In genomic region chrX:150165776-150166610, GRCh38 we compare ENCODE assay signal across 11 cellular contexts.
DNase-seq lines count a peak whose midpoint lies in the region.
"Had no signal": no experiment of that assay in that cellular context is flagged by ENCODE, and none has a peak within 500 bp of the region (broad histone marks: within the 10 kb centered on the region; RNA-seq: fewer than 3 reads in every experiment).

No MANE protein-coding gene starts in this region.

- no peaks in the 10 kb centered on the region for H3K9me3 Mint-ChIP-seq in activated CD4-positive, alpha-beta T cell treated with anti-CD3 and anti-CD28 coated beads, Interleukin-2, amount 10 ng/mL, durations not matched to agents 24 days and 14 days
- H3K9me3 Mint-ChIP-seq in activated naive CD8-positive, alpha-beta T cell treated with anti-CD3 and anti-CD28 coated beads for 36 hours = no peaks in the 10 kb centered on the region
- H3K9me3 Mint-ChIP-seq: CD4-positive, alpha-beta T cell had no signal

- no peaks in the 10 kb centered on the region for H3K36me3 Mint-ChIP-seq in activated CD4-positive, alpha-beta T cell treated with anti-CD3 and anti-CD28 coated beads, Interleukin-2, amount 10 ng/mL, durations not matched to agents 24 days and 14 days (ENCODE audit: low read depth)
- H3K36me3 Mint-ChIP-seq in activated naive CD8-positive, alpha-beta T cell treated with anti-CD3 and anti-CD28 coated beads for 36 hours = no peaks in the 10 kb centered on the region

- no peak overlapping the region for H3K27ac Mint-ChIP-seq in activated CD4-positive, alpha-beta T cell treated with anti-CD3 and anti-CD28 coated beads, Interleukin-2, amount 10 ng/mL, durations not matched to agents 24 days and 14 days
- H3K27ac Mint-ChIP-seq in activated naive CD8-positive, alpha-beta T cell treated with anti-CD3 and anti-CD28 coated beads for 36 hours = no peak overlapping the region
- H3K27ac Mint-ChIP-seq: CD4-positive, alpha-beta T cell had no signal

- no peaks in the 10 kb centered on the region for H3K4me1 Mint-ChIP-seq in activated CD4-positive, alpha-beta T cell treated with anti-CD3 and anti-CD28 coated beads, Interleukin-2, amount 10 ng/mL, durations not matched to agents 24 days and 14 days
- H3K4me1 Mint-ChIP-seq in activated naive CD8-positive, alpha-beta T cell treated with anti-CD3 and anti-CD28 coated beads for 36 hours = no peaks in the 10 kb centered on the region

- no peak overlapping the region for H3K4me3 Mint-ChIP-seq in activated CD4-positive, alpha-beta T cell treated with anti-CD3 and anti-CD28 coated beads, Interleukin-2, amount 10 ng/mL, durations not matched to agents 24 days and 14 days
- H3K4me3 Mint-ChIP-seq in activated naive CD8-positive, alpha-beta T cell treated with anti-CD3 and anti-CD28 coated beads for 36 hours = no peak overlapping the region
- H3K4me3 Mint-ChIP-seq: CD4-positive, alpha-beta T cell had no signal

- intact Hi-C loops in activated CD4-positive, alpha-beta T cell treated with anti-CD3 and anti-CD28 coated beads, Interleukin-2, amount 10 ng/mL, durations not matched to agents 24 days and 14 days (cut with micrococcal nuclease) = no loop called here

- H3K27me3 Mint-ChIP-seq in activated CD4-positive, alpha-beta T cell treated with anti-CD3 and anti-CD28 coated beads, Interleukin-2, amount 10 ng/mL, durations not matched to agents 24 days and 14 days = no peaks in the 10 kb centered on the region
- H3K27me3 Mint-ChIP-seq in activated naive CD8-positive, alpha-beta T cell treated with anti-CD3 and anti-CD28 coated beads for 36 hours = no peaks in the 10 kb centered on the region
- H3K27me3 Mint-ChIP-seq: CD4-positive, alpha-beta T cell had no signal

- peak; percentile 8 for DNase-seq in activated CD4-positive, alpha-beta T cell treated with anti-CD3 and anti-CD28 coated beads, Interleukin-2, amount 10 ng/mL, durations not matched to agents 24 days and 14 days
- DNase-seq in activated CD4-positive, alpha-beta T cell treated with anti-CD3 and anti-CD28 coated beads for 48 hours = no peak
- DNase-seq in fibroblast of peridontal ligament (ENCODE audit: extremely low read depth) (peak; percentile 31), ureter (ENCODE audit: low spot score) (peak; percentile 24), RPMI8226 (no peak), C1 segment of cervical spinal cord (lab: John Stamatoyannopoulos, UW) (no peak)
- no peak for DNase-seq in activated naive CD8-positive, alpha-beta T cell treated with anti-CD3 and anti-CD28 coated beads for 36 hours
- DNase-seq: ACHN; CD4-positive, alpha-beta T cell; DMS79; EL had no signal

Comparison
In these comparisons a context has a peak if more than half of its experiments do, and no peak if none do; other contexts are left out.
1. DNase-seq: peak in activated CD4-positive, alpha-beta T cell treated with anti-CD3 and anti-CD28 coated beads, Interleukin-2, amount 10 ng/mL, durations not matched to agents 24 days and 14 days (single experiment), fibroblast of peridontal ligament (single experiment) and ureter (single experiment); none in activated CD4-positive, alpha-beta T cell treated with anti-CD3 and anti-CD28 coated beads for 48 hours (single experiment), activated naive CD8-positive, alpha-beta T cell treated with anti-CD3 and anti-CD28 coated beads for 36 hours (single experiment), RPMI8226 (single experiment) and C1 segment of cervical spinal cord (0 of 14).